9 cellular contexts compared by ENCODE assay signal in genomic region chr9:93304574-93305496, GRCh38.
DNase-seq lines count a peak whose midpoint lies in the region; ATAC-seq, FAIRE-seq and TF ChIP-seq lines count a peak whose summit lies in the region.
"Had no signal": no experiment of that assay in that cellular context is flagged by ENCODE, and none has a peak within 500 bp of the region (broad histone marks: within the 10 kb centered on the region; RNA-seq: fewer than 3 reads in every experiment).

No MANE protein-coding gene starts in this region.

- no peak for TF ChIP-seq EP300 in A549 (IDR thresholded peaks at IDR 0.05)
- TF ChIP-seq EP300 in HepG2 (IDR thresholded peaks at IDR 0.05; ENCODE audit: low read depth in 2 of 2, low read length in 2 of 2): no peak
- TF ChIP-seq EP300 in HepG2 (CRISPR knock-in tag; IDR thresholded peaks at IDR 0.05; ENCODE audit: borderline replicate concordance): no peak
- TF ChIP-seq EP300 in transverse colon (IDR thresholded peaks at IDR 0.05; ENCODE audit: low read depth): no peak

- H3K4me3 ChIP-seq in A549: no peak overlapping the region
- no peak overlapping the region for H3K4me3 ChIP-seq in GM06990 (replicated peaks; ENCODE audit: low read depth, low read length)
- H3K4me3 ChIP-seq in choroid plexus epithelial cell (ENCODE audit: low read depth, low read length): no peak overlapping the region
- no peak overlapping the region for H3K4me3 ChIP-seq in HepG2 (replicated peaks in 1 of 3; ENCODE audit: insufficient read depth in 1 of 3, low read depth in 2 of 3, low read length in 3 of 3)
- no peak overlapping the region for H3K4me3 ChIP-seq in transverse colon

- H3K4me2 ChIP-seq in A549: no peak overlapping the region
- no peak overlapping the region for H3K4me2 ChIP-seq in HepG2 (ENCODE audit: low read depth, low read length)

- H3K27ac ChIP-seq in A549 (no peak overlapping the region), HepG2 (ENCODE audit: extremely low read length, insufficient read depth, low read length) (no peak overlapping the region), transverse colon (peak overlapping the region in 1 of 4 donors; percentile 18)
- H3K27ac ChIP-seq: epithelial cell of prostate had no signal

- no peak overlapping the region for H3K9ac ChIP-seq in HepG2 (ENCODE audit: insufficient read depth, low read depth, low read length)

- CTCF ChIA-PET in A549 (lab: Yijun Ruan, JAX) (interaction anchor here (0.7 to 10.1 kb wide), 31 partner anchors 9 to 349 kb away, joined by 3 to 158 read pairs (median 6); partner anchors contain the start of gene WNK2), HepG2 (lab: Yijun Ruan, JAX; ENCODE audit: low intra/inter-chr PET ratio, low total read pairs) (interaction anchor here (1.2 to 2.6 kb wide), 3 partner anchors 27 to 196 kb away, joined by 5 to 23 read pairs (median 7); no protein-coding TSS in a partner anchor)

- H2AFZ ChIP-seq in HepG2 (ENCODE audit: low read length): no peak overlapping the region

- POLR2A ChIA-PET in A549 (lab: Yijun Ruan, JAX): interaction anchor here (1.5 kb wide), 1 partner anchor 146 kb away, joined by 3 read pairs; no protein-coding TSS in a partner anchor
- POLR2A ChIA-PET in HepG2 (lab: Yijun Ruan, JAX): interaction anchor here (1.6 kb wide), 1 partner anchor 171 kb away, joined by 5 read pairs; the partner anchor contains the start of gene NINJ1

- 100% methylated on average over 4 of the region's 17 CpGs for WGBS in A549 (ENCODE audit: missing lambda C conversion rate)
- WGBS in HepG2 (ENCODE audit: low lambda C conversion rate): 93% methylated on average over 3 of the region's 17 CpGs
- 68% methylated on average over 15 of the region's 17 CpGs; no CpG with 5 or more reads in 1 of the 2 donors for WGBS in transverse colon (ENCODE audit: low coverage in 1 of 2), 2 donors

- no TSS peak for BruUV-seq in HepG2 (replicated peaks; lab: Mats Ljungman, UMichigan)

- H3K9me3 ChIP-seq in A549: no peaks in the 10 kb centered on the region
- no peaks in the 10 kb centered on the region for H3K9me3 ChIP-seq in HepG2 (ENCODE audit: low read length)
- no peaks in the 10 kb centered on the region for H3K9me3 ChIP-seq in transverse colon

- TF ChIP-seq CTCF in A549 (IDR thresholded peaks at IDR 0.05) (peak; percentile 75), GM06990 (IDR thresholded peaks at IDR 0.05; ENCODE audit: insufficient read depth, low read length, poor library complexity, severe bottlenecking) (peak; percentile 61), choroid plexus epithelial cell (conservative IDR thresholded peaks at IDR 0.05; ENCODE audit: low read depth, low read length) (peak; percentile 95), HepG2 (CRISPR knock-in tag; IDR thresholded peaks at IDR 0.05) (peak; percentile 88), transverse colon (IDR thresholded peaks at IDR 0.05) (peak; percentile 37 to 59 (median 51))

- H3K36me3 ChIP-seq in GM06990 (ENCODE audit: control insufficient read depth, insufficient read depth, low read length): no peaks in the 10 kb centered on the region
- peaks cover 0 to under 1% of the 10 kb centered on the region in 2 experiments; a peak in 2 of 5 replicates for H3K36me3 ChIP-seq in HepG2 (replicated peaks in 1 of 2; ENCODE audit: control insufficient read depth in 1 of 2, insufficient read depth in 2 of 2, low read length in 2 of 2)
- H3K36me3 ChIP-seq in transverse colon: no peaks in the 10 kb centered on the region

- in situ Hi-C loops in HepG2 (cut with HindIII; ENCODE audit: extremely low pct_ligation_motif_present, low pct_unique_long_range_greater_than_20kb) (loop anchor here (5.0 to 10.0 kb wide), 2 partner anchors 50 to 143 kb away; no protein-coding TSS in a partner anchor), transverse colon (cut with MboI; ENCODE audit: low pct_ligation_motif_present in 1 of 4, low pct_unique_long_range_greater_than_20kb in 1 of 4, low sequenced_read_pairs in 3 of 4) (loop anchor here (10.0 to 25.0 kb wide), 3 partner anchors 140 to 293 kb away; no protein-coding TSS in a partner anchor)

- TF ChIP-seq POLR2A in A549 (IDR thresholded peaks at IDR 0.05; ENCODE audit: low read length) (no peak), HepG2 (IDR thresholded peaks at IDR 0.05; ENCODE audit: insufficient read depth in 1 of 2, low read depth in 2 of 2, low read length in 2 of 2) (no peak), transverse colon (IDR thresholded peaks at IDR 0.05) (no peak)

- no peaks in the 10 kb centered on the region; the same call in none of the 2 replicates for H3K27me3 ChIP-seq in GM06990 (replicated peaks; ENCODE audit: control insufficient read depth, insufficient read depth, low read length)
- H3K27me3 ChIP-seq in HepG2 (ENCODE audit: control insufficient read depth in 1 of 2, insufficient read depth in 2 of 2, low read length in 2 of 2): no peaks in the 10 kb centered on the region
- no peaks in the 10 kb centered on the region for H3K27me3 ChIP-seq in transverse colon

- peak; percentile 83 to 89 for ATAC-seq in A549
- ATAC-seq in HepG2: peak; percentile 83
- ATAC-seq in HG02642 (IDR thresholded peaks at IDR 0.05; ENCODE audit: poor library complexity, unreplicated experiment): no peak
- ATAC-seq in GM19463 (IDR thresholded peaks at IDR 0.05; ENCODE audit: unreplicated experiment): no peak

- FAIRE-seq in A549 (lab: Jason Lieb, UNC): no peak
- peak; percentile 37 for FAIRE-seq in HepG2 (lab: Jason Lieb, UNC)

- DNase-seq in A549 (ENCODE audit: low read depth in 1 of 2, low spot score in 1 of 2) (peak; percentile 60 to 76), GM06990 (ENCODE audit: extremely low read depth, insufficient read length) (no peak), NCI-H748 (lab: John Stamatoyannopoulos, UW; ENCODE audit: unreplicated experiment) (peak; percentile 42), choroid plexus epithelial cell (ENCODE audit: low read depth) (peak; percentile 75), HepG2 (ENCODE audit: low spot score) (peak; percentile 72), transverse colon (peak; percentile 47)

- no peaks in the 10 kb centered on the region for H4K20me1 ChIP-seq in HepG2 (ENCODE audit: insufficient read depth, low read length)

- intact Hi-C loops in HepG2 (cut with micrococcal nuclease; ENCODE audit: unreplicated experiment): no loop called here
- intact Hi-C loops in transverse colon (cut with DNase I; ENCODE audit: low total_unique reads): loop anchor here (5.0 kb wide), 1 partner anchor 148 kb away; no protein-coding TSS in a partner anchor

- TF ChIP-seq RAD21 in A549 (conservative IDR thresholded peaks at IDR 0.05 in 1 of 2, IDR thresholded peaks at IDR 0.05 in 1 of 2): peak; percentile 79
- peak; percentile 93 for TF ChIP-seq RAD21 in HepG2 (CRISPR knock-in tag; IDR thresholded peaks at IDR 0.05)

- no peaks in the 10 kb centered on the region for H3K79me2 ChIP-seq in HepG2 (ENCODE audit: insufficient read depth, low read length)

- H3K4me1 ChIP-seq in A549 (no peaks in the 10 kb centered on the region), HepG2 (ENCODE audit: insufficient read depth, low read length) (peaks cover 45% of the 10 kb centered on the region), transverse colon (peaks cover 0 to 20% (median 10%) of the 10 kb centered on the region in 4 donors)

TF ChIP-seq in A549, 52 proteins besides CTCF, POLR2A, EP300 and RAD21:
- peak; percentile 91 for TF ChIP-seq SMC3 (IDR thresholded peaks at IDR 0.05)
- TF ChIP-seq HOXA7 (CRISPR knock-in tag; IDR thresholded peaks at IDR 0.05): no peak

TF ChIP-seq in HepG2, 621 proteins besides CTCF, POLR2A, EP300 and RAD21 (continues in another document):
- TF ChIP-seq ZSCAN12 (CRISPR knock-in tag; IDR thresholded peaks at IDR 0.05): 0 out of 2 replicates have a peak, but pooled peaks have one; percentile 51
- peak; percentile 34; the same call in 1 of the 2 replicates for TF ChIP-seq GATAD2A (CRISPR knock-in tag; IDR thresholded peaks at IDR 0.05)
- peak; percentile 62 for TF ChIP-seq XRCC5 (optimal IDR thresholded peaks at IDR 0.05; ENCODE audit: low read length)
- TF ChIP-seq KAT2B (IDR thresholded peaks at IDR 0.05; ENCODE audit: borderline replicate concordance, low read depth, low read length): no peak
- TF ChIP-seq KMT2B (CRISPR knock-in tag; IDR thresholded peaks at IDR 0.05): no peak
- no peak for TF ChIP-seq GLMP (CRISPR knock-in tag; IDR thresholded peaks at IDR 0.05; ENCODE audit: borderline replicate concordance)
- TF ChIP-seq GLI4 (CRISPR knock-in tag; IDR thresholded peaks at IDR 0.05; ENCODE audit: borderline replicate concordance): no peak
- no peak for TF ChIP-seq ZBED4 (CRISPR knock-in tag; IDR thresholded peaks at IDR 0.05; ENCODE audit: borderline replicate concordance)

Comparison
In these comparisons a context has a peak if more than half of its experiments do, and no peak if none do; other contexts are left out.
1. ATAC-seq: peak in A549 (2 of 2) and HepG2 (single experiment); none in HG02642 (single experiment) and GM19463 (single experiment).
2. Of the 38 proteins assayed by ChIP-seq in both HepG2 and A549: peak only in HepG2: none; only in A549: none; in both: CTCF, RAD21 and SMC3; in neither: 34; mixed calls (peak in some experiments, not most) for 1.
3. Peak in every context shown above with its lines, with median percentiles within 50 percentile points of each other: CTCF ChIP-seq.